ENCODE assay signal across 10 cellular contexts in genomic region chr18:48922203-48922800, GRCh38. TPM values are rescaled to one million over a fixed set of nuclear protein-coding genes. Genes with fewer than 3 reads are reported as not detected.
DNase-seq lines count a peak whose midpoint lies in the region; ATAC-seq, FAIRE-seq and TF ChIP-seq lines count a peak whose summit lies in the region.
"Had no signal": no experiment of that assay in that cellular context is flagged by ENCODE, and none has a peak within 500 bp of the region (broad histone marks: within the 10 kb centered on the region; RNA-seq: fewer than 3 reads in every experiment).

No MANE protein-coding gene starts in this region.

- no peaks in the 10 kb centered on the region for H3K27me3 Mint-ChIP-seq in naive thymus-derived CD4-positive, alpha-beta T cell

- TF ChIP-seq POLR2A in A549 (IDR thresholded peaks at IDR 0.05; ENCODE audit: low read length): no peak

- no peak for FAIRE-seq in A549 (lab: Jason Lieb, UNC)
- FAIRE-seq: urothelium cell line had no signal

- H3K4me2 ChIP-seq in A549: peak overlapping the region; percentile 86
- peak overlapping the region; percentile 92 for H3K4me2 ChIP-seq in KMS-11

- H3K4me3 ChIP-seq in A549: no peak overlapping the region; the same call in 2 of the 3 replicates
- H3K4me3 ChIP-seq in KMS-11 (IDR thresholded peaks at IDR 0.05; ENCODE audit: insufficient read depth, low read depth, low read length): no peak overlapping the region
- peak overlapping the region in 1 of 2 donors; percentile 52 for H3K4me3 ChIP-seq in duodenal mucosa (ENCODE audit: low read depth in 1 of 2, low read length in 2 of 2)
- H3K4me3 ChIP-seq in naive thymus-derived CD4-positive, alpha-beta T cell (ENCODE audit: low read length): no peak overlapping the region

- H3K27me3 ChIP-seq in KMS-11 (ENCODE audit: insufficient read depth, low read depth) (no peaks in the 10 kb centered on the region), duodenal mucosa (ENCODE audit: control insufficient read depth in 1 of 2, insufficient read depth in 2 of 2, low read length in 2 of 2) (no peaks in the 10 kb centered on the region)
- no peaks in the 10 kb centered on the region for H3K27me3 ChIP-seq in naive thymus-derived CD4-positive, alpha-beta T cell (ENCODE audit: control insufficient read depth in 2 of 2, insufficient read depth in 2 of 2, low read length in 2 of 2)

- H3K79me2 ChIP-seq in KMS-11 (ENCODE audit: insufficient read depth, low read depth): peaks cover 98% of the 10 kb centered on the region

- no peaks in the 10 kb centered on the region for H3K9me3 Mint-ChIP-seq in naive thymus-derived CD4-positive, alpha-beta T cell

- H3K4me3 Mint-ChIP-seq in naive thymus-derived CD4-positive, alpha-beta T cell: peak overlapping the region; percentile 54 to 88 (median 80)

- peak overlapping the region; percentile 43; the same call in 1 of the 2 replicates for H3K9ac ChIP-seq in KMS-11
- H3K9ac ChIP-seq in duodenal mucosa (ENCODE audit: low read depth in 1 of 2, low read length in 2 of 2): peak overlapping the region; percentile 5 to 21

- POLR2A ChIA-PET in A549 (lab: Yijun Ruan, JAX): interaction anchor here (3.1 kb wide), 1 partner anchor 30 kb away, joined by 13 read pairs; no protein-coding TSS in a partner anchor
- POLR2A ChIA-PET in naive thymus-derived CD4-positive, alpha-beta T cell (lab: Charles Lee): interaction anchor here (0.6 to 2.0 kb wide), 2 partner anchors 19 to 63 kb away, joined by 3 to 6 read pairs; no protein-coding TSS in a partner anchor

- H3K9me3 ChIP-seq in A549 (no peaks in the 10 kb centered on the region), duodenal mucosa (ENCODE audit: control insufficient read depth in 1 of 2, low read length in 2 of 2) (no peaks in the 10 kb centered on the region)
- H3K9me3 ChIP-seq in naive thymus-derived CD4-positive, alpha-beta T cell (ENCODE audit: control insufficient read depth in 2 of 3, low read length in 3 of 3): no peaks in the 10 kb centered on the region

- WGBS in A549 (ENCODE audit: missing lambda C conversion rate): 49% methylated on average over 7 of the region's 7 CpGs

- no peak overlapping the region for H2AFZ ChIP-seq in KMS-11 (ENCODE audit: low read depth)

- peak overlapping the region; percentile 84 to 99 for H3K27ac ChIP-seq in A549
- peak overlapping the region; percentile 92 for H3K27ac ChIP-seq in KMS-11
- H3K27ac ChIP-seq in duodenal mucosa (ENCODE audit: low read depth, low read length): no peak overlapping the region
- no peak overlapping the region for H3K27ac ChIP-seq in naive thymus-derived CD4-positive, alpha-beta T cell (ENCODE audit: low read depth, low read length)

- no peak for TF ChIP-seq RAD21 in A549 (conservative IDR thresholded peaks at IDR 0.05 in 1 of 2, IDR thresholded peaks at IDR 0.05 in 1 of 2)

- no peak for TF ChIP-seq EP300 in A549 (IDR thresholded peaks at IDR 0.05)

- CTCF ChIA-PET in A549 (lab: Yijun Ruan, JAX): no interaction called here
- CTCF ChIA-PET in naive thymus-derived CD4-positive, alpha-beta T cell (lab: Charles Lee): interaction anchor here (0.6 kb wide), 1 partner anchor 37 kb away, joined by 3 read pairs; no protein-coding TSS in a partner anchor

- peaks cover 9 to 32% (median 16%) of the 10 kb centered on the region in 5 donors for H3K36me3 Mint-ChIP-seq in naive thymus-derived CD4-positive, alpha-beta T cell

- H3K4me1 ChIP-seq in A549 (peaks cover 96% of the 10 kb centered on the region), KMS-11 (ENCODE audit: low read depth, poor library complexity, severe bottlenecking) (peaks cover 98% of the 10 kb centered on the region), duodenal mucosa (ENCODE audit: control insufficient read depth in 1 of 2, insufficient read depth in 2 of 2, low read length in 2 of 2) (peaks cover 49 to 64% of the 10 kb centered on the region in 2 donors)
- H3K4me1 ChIP-seq in naive thymus-derived CD4-positive, alpha-beta T cell (ENCODE audit: control insufficient read depth in 2 of 2, insufficient read depth in 2 of 2, low read length in 2 of 2): peaks cover 30 to 40% of the 10 kb centered on the region in 2 donors

- H3K27ac Mint-ChIP-seq in naive thymus-derived CD4-positive, alpha-beta T cell: peak overlapping the region in 4 of 9 donors; percentile 23 to 87 (median 57)

- no peak for DNase-seq in A549 (ENCODE audit: low read depth in 1 of 2, low spot score in 1 of 2)
- no peak for DNase-seq in naive thymus-derived CD4-positive, alpha-beta T cell
- no peak for DNase-seq in SKM-1 (lab: John Stamatoyannopoulos, UW; ENCODE audit: unreplicated experiment)
- no peak for DNase-seq in NCI-H2171 (lab: John Stamatoyannopoulos, UW)
- no peak for DNase-seq in NCI-H1930 (lab: John Stamatoyannopoulos, UW)
- DNase-seq: DMS 273 treated with DMSO at 0.1 percent for 48 hours had no signal

- intact Hi-C loops in naive thymus-derived CD4-positive, alpha-beta T cell (cut with micrococcal nuclease): loop anchor here in 1 of 2 donors (10.0 kb wide), 1 partner anchor 52 kb away; no protein-coding TSS in a partner anchor

- no peak for TF ChIP-seq CTCF in A549 (IDR thresholded peaks at IDR 0.05)
- no peak for TF ChIP-seq CTCF in KMS-11 (conservative IDR thresholded peaks at IDR 0.05; ENCODE audit: low read depth, low read length)

- ATAC-seq in A549 (peak in 1 of 2 experiments; percentile 1; a peak in 1 of 6 replicates), GM18511 (IDR thresholded peaks at IDR 0.05; ENCODE audit: unreplicated experiment) (no peak)
- ATAC-seq in naive thymus-derived CD4-positive, alpha-beta T cell: peak; percentile 8

- H3K4me1 Mint-ChIP-seq in naive thymus-derived CD4-positive, alpha-beta T cell: peaks cover 46 to 78% (median 54%) of the 10 kb centered on the region in 7 donors

- peaks cover 8% of the 10 kb centered on the region; the same call in 1 of the 2 replicates for H3K36me3 ChIP-seq in KMS-11 (ENCODE audit: insufficient read depth)
- peaks cover 0 to 28% of the 10 kb centered on the region in 2 donors for H3K36me3 ChIP-seq in duodenal mucosa (ENCODE audit: control insufficient read depth in 1 of 2, insufficient read depth in 2 of 2, low read length in 2 of 2)
- peaks cover 0 to 16% (median 0%) of the 10 kb centered on the region in 3 experiments for H3K36me3 ChIP-seq in naive thymus-derived CD4-positive, alpha-beta T cell (ENCODE audit: control insufficient read depth in 2 of 3, insufficient read depth in 3 of 3, low read length in 3 of 3)

- H4K20me1 ChIP-seq in KMS-11 (ENCODE audit: insufficient read depth): no peaks in the 10 kb centered on the region

TF ChIP-seq in A549, 52 proteins besides CTCF, POLR2A, EP300 and RAD21:
- TF ChIP-seq CHD2 (IDR thresholded peaks at IDR 0.05; ENCODE audit: low read length, partially characterized antibody): no peak
- TF ChIP-seq KDM5A (IDR thresholded peaks at IDR 0.05): no peak
- no peak for TF ChIP-seq FOSB (CRISPR knock-in tag; IDR thresholded peaks at IDR 0.05)
- no peak for TF ChIP-seq MAZ (IDR thresholded peaks at IDR 0.05; ENCODE audit: borderline replicate concordance, low read depth, low read length)
- TF ChIP-seq KDM1A (IDR thresholded peaks at IDR 0.05; ENCODE audit: low read depth): no peak
- TF ChIP-seq HOXB13 (CRISPR knock-in tag; IDR thresholded peaks at IDR 0.05; ENCODE audit: low read depth): no peak
- no peak for TF ChIP-seq PBX3 (IDR thresholded peaks at IDR 0.05)
- no peak for TF ChIP-seq TFCP2L1 (CRISPR knock-in tag; IDR thresholded peaks at IDR 0.05)

RNA-seq across cellular contexts. Expression of gene SMAD7, which starts 28.5 kb away (rescaled TPM):
- polyA plus RNA-seq in A549 (2011; rRNA removed) (18.9 and 19.9 TPM in 2 replicates), A549 (2017; fragmentation: RNase III; extraction: RNeasy Plus Mini Kit Qiagen cat#74134 plus additional on column Dnase treatment) (26.9 to 29.1 TPM (median 29.0 TPM) in 3 replicates)
- 38.2 and 48.5 TPM in 2 replicates for polyA plus RNA-seq in A549 (2012; cell fraction: cytosol; rRNA removed)
- 76.0 and 84.4 TPM in 2 replicates for polyA plus RNA-seq in A549 (2012; cell fraction: nucleus; rRNA removed)
- polyA minus RNA-seq in A549 (2011; rRNA and poly(A)+ RNA removed): 51.4 and 52.2 TPM in 2 replicates
- total RNA-seq in naive thymus-derived CD4-positive, alpha-beta T cell: 10 to 100 TPM; 21.2 to 79.4 (median 30.1) TPM
- 1 to 10 TPM; 5.3 to 6.5 TPM for polyA plus RNA-seq in naive thymus-derived CD4-positive, alpha-beta T cell

Comparison
In these comparisons a context has a peak if more than half of its experiments do, and no peak if none do; other contexts are left out.
1. H3K27ac ChIP-seq: peak in A549 (2 of 2) and KMS-11 (single experiment); none in duodenal mucosa (single experiment) and naive thymus-derived CD4-positive, alpha-beta T cell (single experiment).